In genomic region chr2:133591164-133591563, GRCh38 we compare ENCODE assay signal across 9 cellular contexts. TPM values are rescaled to one million over a fixed set of nuclear protein-coding genes. Genes with fewer than 3 reads are reported as not detected.
DNase-seq lines count a peak whose midpoint lies in the region; ATAC-seq and TF ChIP-seq lines count a peak whose summit lies in the region.
"Had no signal": no experiment of that assay in that cellular context is flagged by ENCODE, and none has a peak within 500 bp of the region (broad histone marks: within the 10 kb centered on the region; RNA-seq: fewer than 3 reads in every experiment).

No MANE protein-coding gene starts in this region.

- intact Hi-C loops in mucosa of descending colon (cut with DNase I, micrococcal nuclease), result no loop called here

- H3K9me3 ChIP-seq in BE2C (no peaks in the 10 kb centered on the region), mucosa of descending colon (no peaks in the 10 kb centered on the region)

- peak; percentile 21 for DNase-seq in BE2C
- DNase-seq in NCI-H2171 treated with DMSO at 0.1 percent for 48 hours (lab: John Stamatoyannopoulos, UW), result peak; percentile 42
- peak; percentile 30 for DNase-seq in choroid plexus epithelial cell (ENCODE audit: low read depth)
- peak in 2 of 3 donors; percentile 38 to 55 for DNase-seq in mucosa of descending colon
- DNase-seq in stimulated activated CD4-positive, alpha-beta T cell treated with anti-CD3 and anti-CD28 coated beads, Interleukin-2, amount 100 ng/mL, for 24 hours, result no peak
- DNase-seq in RKO (ENCODE audit: low spot score), result no peak
- DNase-seq in SK-N-DZ (ENCODE audit: low spot score), result no peak
- DNase-seq: OCI-M1 had no signal

- H3K4me1 ChIP-seq in BE2C (no peaks in the 10 kb centered on the region), mucosa of descending colon (ENCODE audit: low read depth) (no peaks in the 10 kb centered on the region)

- TF ChIP-seq CTCF in BE2C (IDR thresholded peaks at IDR 0.05; ENCODE audit: low read depth, low read length) (no peak), choroid plexus epithelial cell (conservative IDR thresholded peaks at IDR 0.05; ENCODE audit: low read depth, low read length) (no peak), mucosa of descending colon (IDR thresholded peaks at IDR 0.05) (no peak)

- ATAC-seq in mucosa of descending colon (peak; percentile 81), HG03196 (IDR thresholded peaks at IDR 0.05; ENCODE audit: unreplicated experiment) (no peak)

- no peaks in the 10 kb centered on the region for H3K27me3 ChIP-seq in BE2C

- H3K36me3 ChIP-seq in BE2C, result no peaks in the 10 kb centered on the region
- no peaks in the 10 kb centered on the region for H3K36me3 ChIP-seq in mucosa of descending colon (ENCODE audit: low read depth)

- H3K4me3 ChIP-seq in BE2C (ENCODE audit: low read depth, low read length) (no peak overlapping the region), choroid plexus epithelial cell (ENCODE audit: low read depth, low read length) (no peak overlapping the region), mucosa of descending colon (no peak overlapping the region)

RNA-seq across cellular contexts. Expression of gene NCKAP5, which starts 22.9 kb away (rescaled TPM):
- polyA plus RNA-seq in BE2C (2012; ENCODE audit: insufficient read depth, insufficient read length, low read depth), result 0.19 TPM
- 1 to 10 TPM; 1.9 to 6.3 (median 2.3) TPM for total RNA-seq in mucosa of descending colon
- polyA plus RNA-seq in SK-N-DZ (2014; cell fraction: cytosol; rRNA removed), result 0.38 and 0.71 TPM in 2 replicates
- 0.43 and 0.89 TPM in 2 replicates for polyA plus RNA-seq in SK-N-DZ (2014; cell fraction: nucleus; rRNA removed)

Comparison
In these comparisons a context has a peak if more than half of its experiments do, and no peak if none do; other contexts are left out.
1. DNase-seq: peak in BE2C (single experiment), NCI-H2171 treated with DMSO at 0.1 percent for 48 hours (single experiment), choroid plexus epithelial cell (single experiment) and mucosa of descending colon (2 of 3); none in stimulated activated CD4-positive, alpha-beta T cell treated with anti-CD3 and anti-CD28 coated beads, Interleukin-2, amount 100 ng/mL, for 24 hours (0 of 2), RKO (single experiment) and SK-N-DZ (single experiment).